Comparison of ENCODE assay signal across 16 cellular contexts in the genomic region with DNA sequence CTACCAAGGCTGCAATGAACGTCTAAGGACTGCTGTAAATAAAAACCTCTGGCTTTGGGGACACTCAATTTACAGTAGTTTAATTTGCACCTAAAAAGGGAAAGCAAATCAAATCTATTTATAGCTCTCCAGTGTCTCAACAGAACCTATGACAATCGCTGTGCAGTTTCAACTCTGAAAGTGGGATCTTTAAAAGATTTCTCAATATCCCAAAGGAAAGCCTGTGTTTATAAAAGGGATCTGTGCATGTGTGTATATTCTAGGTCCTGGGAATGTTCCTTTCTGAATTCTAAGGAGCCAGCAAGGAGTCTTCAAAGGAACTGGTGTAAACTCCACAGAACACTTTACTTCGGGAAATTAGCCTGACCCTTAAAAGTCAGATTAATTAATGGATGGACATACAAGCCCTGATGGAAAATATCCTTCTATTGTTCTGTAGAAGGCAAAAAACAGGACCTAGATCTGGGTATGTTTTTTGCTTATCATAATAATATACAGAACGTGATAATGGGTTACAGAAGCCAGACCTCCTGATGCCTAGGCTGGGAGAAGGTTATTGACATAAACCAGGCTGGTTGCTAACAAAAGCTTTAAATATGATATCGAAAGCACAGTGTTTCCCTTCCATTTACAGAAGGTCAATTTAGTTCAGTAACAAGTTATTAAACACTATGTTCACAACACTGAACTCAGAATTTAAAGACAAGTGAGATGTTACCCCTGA. TPM values are rescaled to one million over a fixed set of nuclear protein-coding genes. Genes with fewer than 3 reads are reported as not detected.
DNase-seq lines count a peak whose midpoint lies in the region; ATAC-seq, FAIRE-seq and TF ChIP-seq lines count a peak whose summit lies in the region.
"Had no signal": no experiment of that assay in that cellular context is flagged by ENCODE, and none has a peak within 500 bp of the region (broad histone marks: within the 10 kb centered on the region; RNA-seq: fewer than 3 reads in every experiment).

No MANE protein-coding gene starts in this region.

- H3K56ac ChIP-seq in H9 (ENCODE audit: insufficient read length, low read depth, low read length), result no peak overlapping the region

- H3K4me3 ChIP-seq in astrocyte (ENCODE audit: insufficient read depth, low read depth, low read length) (no peak overlapping the region), hepatocyte (no peak overlapping the region), stomach smooth muscle (ENCODE audit: low read length in 2 of 2) (peak overlapping the region; percentile 20 to 59)
- H3K4me3 ChIP-seq: SJCRH30 had no signal

- H3K27me3 Mint-ChIP-seq in H9 (ENCODE audit: low read depth), result no peaks in the 10 kb centered on the region
- no peaks in the 10 kb centered on the region for H3K27me3 Mint-ChIP-seq in astrocyte (ENCODE audit: low read depth, unreplicated experiment)

- H3K27ac Mint-ChIP-seq in H9 (peak overlapping the region in 1 of 3 experiments; percentile 49; a peak in 1 of 7 replicates), astrocyte (ENCODE audit: unreplicated experiment) (no peak overlapping the region)

- no peak overlapping the region for H4K8ac ChIP-seq in H9 (replicated peaks; ENCODE audit: insufficient read length, low read depth, low read length)

- TF ChIP-seq CTCF in H9 (conservative IDR thresholded peaks at IDR 0.05) (no peak), astrocyte (IDR thresholded peaks at IDR 0.05; ENCODE audit: insufficient read depth, low read depth, low read length) (no peak), hepatocyte (IDR thresholded peaks at IDR 0.05; ENCODE audit: poor library complexity) (no peak)

- peaks cover 8 to 11% of the 10 kb centered on the region in 2 experiments for H3K9me3 Mint-ChIP-seq in H9
- peaks cover 7% of the 10 kb centered on the region for H3K9me3 Mint-ChIP-seq in astrocyte (ENCODE audit: unreplicated experiment)

- H3K4me3 Mint-ChIP-seq in H9 (no peak overlapping the region), astrocyte (ENCODE audit: unreplicated experiment) (no peak overlapping the region)

- no peak overlapping the region for H2BK5ac ChIP-seq in H9 (ENCODE audit: insufficient read length, low read length)

- H2BK20ac ChIP-seq in H9 (ENCODE audit: low read depth, low read length, poor library complexity, severe bottlenecking), result no peak overlapping the region

- H2AK5ac ChIP-seq in H9 (ENCODE audit: insufficient read length, low read length), result peak overlapping the region; percentile 30

- H3K36me3 Mint-ChIP-seq in H9 (ENCODE audit: insufficient read depth in 1 of 3, low read depth in 3 of 3) (peaks cover 0 to 11% (median 7%) of the 10 kb centered on the region in 3 experiments; a peak in 5 of 7 replicates), astrocyte (ENCODE audit: low read depth, unreplicated experiment) (peaks cover 13% of the 10 kb centered on the region)

- no peak overlapping the region for H3K14ac ChIP-seq in H9 (ENCODE audit: insufficient read depth, low read length)

- DNase-seq in H9 (no peak), astrocyte (ENCODE audit: low read depth) (no peak), hepatocyte (ENCODE audit: low spot score) (no peak), SHP77 (lab: John Stamatoyannopoulos, UW) (no peak)
- DNase-seq in activated CD4-positive, alpha-beta T cell treated with anti-CD3 and anti-CD28 coated beads, Interleukin-2, amount 50 U/mL, for 4 hours, result no peak
- DNase-seq: activated gamma-delta T cell treated with Interleukin-2 at 50 U/mL for 16 hours; NCI-H1092 treated with DMSO at 0.1 percent for 48 hours; NCI-H2107; NCI-H524; retina; SJCRH30; stimulated activated CD4-positive, alpha-beta T cell treated with anti-CD3 and anti-CD28 coated beads, Interleukin-1b, Interleukin-23, amount 100 ng/mL, for 48 hours; T-helper 9 cell had no signal

- H3K9ac ChIP-seq in H9 (ENCODE audit: extremely low read depth, insufficient read length, low read length), result no peak overlapping the region
- peak overlapping the region; percentile 51 for H3K9ac ChIP-seq in astrocyte (ENCODE audit: low read length)
- H3K9ac ChIP-seq in stomach smooth muscle (ENCODE audit: low read length in 2 of 2), result peak overlapping the region; percentile 37 to 58

- H2BK120ac ChIP-seq in H9 (ENCODE audit: low read depth, low read length, poor library complexity, severe bottlenecking), result no peak overlapping the region

- H3T11ph ChIP-seq in H9 (ENCODE audit: low read length), result no peak overlapping the region

- H3K9me3 ChIP-seq in H9 (ENCODE audit: control insufficient read depth, low read depth, low read length) (no peaks in the 10 kb centered on the region), astrocyte (ENCODE audit: insufficient read depth, low read depth, low read length) (no peaks in the 10 kb centered on the region), hepatocyte (ENCODE audit: low read depth) (peaks cover 18% of the 10 kb centered on the region), stomach smooth muscle (ENCODE audit: control insufficient read depth in 2 of 2, low read length in 2 of 2) (no peaks in the 10 kb centered on the region)

- H3K4me1 ChIP-seq in H9 (ENCODE audit: insufficient read depth, low read length), result peaks cover 9% of the 10 kb centered on the region; the same call in 1 of the 2 replicates
- H3K4me1 ChIP-seq in astrocyte (ENCODE audit: insufficient read depth, low read length), result peaks cover 43% of the 10 kb centered on the region
- H3K4me1 ChIP-seq in hepatocyte (ENCODE audit: insufficient read depth), result peaks cover 9% of the 10 kb centered on the region
- H3K4me1 ChIP-seq in stomach smooth muscle (ENCODE audit: control insufficient read depth, insufficient read depth, low read length), result peaks cover 30% of the 10 kb centered on the region

- WGBS in H9 (ENCODE audit: extremely low coverage, insufficient read length, low lambda C conversion rate), result no CpG with 5 or more reads among the region's 5 CpGs
- WGBS in hepatocyte (ENCODE audit: low lambda C conversion rate, missing lambda C conversion rate), result 47% methylated on average over 5 of the region's 5 CpGs

- H3K27ac ChIP-seq in H9 (ENCODE audit: insufficient read length, low read depth, low read length) (no peak overlapping the region), astrocyte (ENCODE audit: low read depth, low read length) (peak overlapping the region; percentile 52), hepatocyte (peak overlapping the region; percentile 1), stomach smooth muscle (ENCODE audit: low read length) (peak overlapping the region; percentile 92)
- H3K27ac ChIP-seq: SJCRH30 had no signal

- FAIRE-seq in astrocyte (lab: Jason Lieb, UNC), result no peak
- FAIRE-seq: H1 had no signal

- H3K79me2 ChIP-seq in H9 (ENCODE audit: insufficient read depth, low read length), result peaks cover 3% of the 10 kb centered on the region; the same call in 1 of the 2 replicates
- peaks cover 100% of the 10 kb centered on the region for H3K79me2 ChIP-seq in astrocyte (ENCODE audit: insufficient read depth, low read length)
- H3K79me2 ChIP-seq in hepatocyte, result peaks cover 90% of the 10 kb centered on the region

- H3K9me2 ChIP-seq in hepatocyte (replicated peaks; ENCODE audit: insufficient read depth), result no peaks in the 10 kb centered on the region

- H2BK15ac ChIP-seq in H9 (ENCODE audit: low read depth, low read length), result no peak overlapping the region

- no peak overlapping the region for H2BK12ac ChIP-seq in H9 (ENCODE audit: insufficient read length, low read depth, low read length)

- H3K18ac ChIP-seq in H9 (ENCODE audit: insufficient read length, low read depth, low read length), result no peak overlapping the region

- H3K4ac ChIP-seq in H9 (ENCODE audit: low read depth, low read length), result no peak overlapping the region

- H4K91ac ChIP-seq in H9 (ENCODE audit: insufficient read length, low read depth, low read length), result no peak overlapping the region

- no peak overlapping the region for H4K5ac ChIP-seq in H9 (ENCODE audit: insufficient read length, low read depth, low read length)

- H2AFZ ChIP-seq in H9 (ENCODE audit: low read length) (no peak overlapping the region), astrocyte (ENCODE audit: low read depth, low read length) (no peak overlapping the region), hepatocyte (no peak overlapping the region)

- H3K27me3 ChIP-seq in H9 (ENCODE audit: insufficient read depth, low read length) (no peaks in the 10 kb centered on the region), astrocyte (ENCODE audit: insufficient read depth, low read length) (no peaks in the 10 kb centered on the region), hepatocyte (no peaks in the 10 kb centered on the region), stomach smooth muscle (ENCODE audit: control insufficient read depth in 1 of 2, insufficient read depth in 2 of 2, low read length in 2 of 2) (no peaks in the 10 kb centered on the region)
- H3K27me3 ChIP-seq: SJCRH30 had no signal

- ATAC-seq in HG03159 (IDR thresholded peaks at IDR 0.05; ENCODE audit: unreplicated experiment), result no peak

- H4K20me1 ChIP-seq in H9 (ENCODE audit: control insufficient read depth, insufficient read depth, insufficient read length) (no peaks in the 10 kb centered on the region), astrocyte (ENCODE audit: insufficient read depth, low read length) (peaks cover 17% of the 10 kb centered on the region), hepatocyte (ENCODE audit: insufficient read depth, poor library complexity, severe bottlenecking) (peaks cover 15% of the 10 kb centered on the region)

- H3K23me2 ChIP-seq in H9 (ENCODE audit: insufficient read length, low read depth, low read length, poor library complexity, severe bottlenecking), result no peaks in the 10 kb centered on the region

- H3K36me3 ChIP-seq in astrocyte (ENCODE audit: insufficient read depth, low read length) (peaks cover 5% of the 10 kb centered on the region), hepatocyte (replicated peaks; ENCODE audit: insufficient read depth, low read depth) (no peaks in the 10 kb centered on the region), stomach smooth muscle (ENCODE audit: control insufficient read depth in 2 of 2, insufficient read depth in 2 of 2, low read length in 2 of 2) (no peaks in the 10 kb centered on the region)
- H3K36me3 ChIP-seq: SJCRH30 had no signal

- no peak overlapping the region for H3K23ac ChIP-seq in H9 (ENCODE audit: insufficient read length, low read depth, low read length)

- H3K4me1 Mint-ChIP-seq in H9 (peaks cover 27 to 29% of the 10 kb centered on the region in 2 experiments), astrocyte (ENCODE audit: low read depth, unreplicated experiment) (peaks cover 44% of the 10 kb centered on the region)

- H3K79me1 ChIP-seq in H9 (ENCODE audit: insufficient read depth, low read depth, low read length, poor library complexity, severe bottlenecking), result no peaks in the 10 kb centered on the region

- H3K4me2 ChIP-seq in H9 (ENCODE audit: insufficient read depth, insufficient read length, low read length) (no peak overlapping the region), astrocyte (ENCODE audit: low read length) (peak overlapping the region; percentile 24), hepatocyte (peak overlapping the region; percentile 33)

RNA-seq across cellular contexts. Expression of gene AFAP1, which starts 53.2 kb away (rescaled TPM):
- total RNA-seq in H9 (2021) (5.4 and 6.5 TPM in 2 replicates), astrocyte (62.7 and 67.9 TPM in 2 replicates), hepatocyte (12.6 and 16.2 TPM in 2 replicates)
- 6.9 and 9.3 TPM in 2 replicates for polyA plus RNA-seq in hepatocyte

Comparison
In these comparisons a context has a peak if more than half of its experiments do, and no peak if none do; other contexts are left out.
1. H3K4me3 ChIP-seq: peak in stomach smooth muscle (2 of 2); none in astrocyte (single experiment) and hepatocyte (single experiment).